38 cellular contexts compared by ENCODE assay signal in the genomic region with DNA sequence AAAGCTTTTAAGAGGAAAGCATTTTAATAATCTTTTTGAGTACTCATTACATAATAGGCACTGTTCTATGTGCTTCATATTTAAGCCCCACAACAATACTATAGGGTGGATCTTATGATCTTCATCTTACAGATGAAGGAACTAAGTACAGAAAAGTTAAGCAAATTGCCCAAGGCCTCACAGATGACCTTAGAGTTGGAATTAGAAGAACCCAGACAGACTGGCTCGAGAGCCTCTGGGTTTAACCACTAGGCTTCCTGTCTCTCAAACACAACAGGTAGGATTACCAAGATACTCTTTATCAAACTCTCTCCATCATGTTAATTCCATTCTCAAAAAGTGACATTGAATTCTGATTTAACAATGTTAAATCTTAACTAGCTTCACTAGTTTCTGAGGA. TPM values are rescaled to one million over a fixed set of nuclear protein-coding genes. Genes with fewer than 3 reads are reported as not detected.
"Had no signal": no experiment of that assay in that cellular context is flagged by ENCODE, and none has a peak within 500 bp of the region (broad histone marks: within the 10 kb centered on the region; RNA-seq: fewer than 3 reads in every experiment).

No MANE protein-coding gene starts in this region.

- H3K9me3 ChIP-seq: adrenal gland, ascending aorta had no signal

- H3K27me3 Mint-ChIP-seq: activated B cell treated with CpG ODN at 0.5 μM for 24 hours; activated CD4-positive, alpha-beta T cell treated with anti-CD3 and anti-CD28 coated beads, Interleukin-2, amount 10 ng/mL, durations not matched to agents 24 days and 14 days; activated CD8-positive, alpha-beta T cell treated with anti-CD3 and anti-CD28 coated beads for 36 hours; central memory CD8-positive, alpha-beta T cell had no signal

- DNase-seq: activated B cell treated with CpG ODN at 0.5 μM for 24 hours; activated CD4-positive, alpha-beta memory T cell treated with anti-CD3 and anti-CD28 coated beads for 36 hours; activated CD4-positive, alpha-beta T cell treated with anti-CD3 and anti-CD28 coated beads for 4 hours; activated CD4-positive, alpha-beta T cell treated with anti-CD3 and anti-CD28 coated beads, Interleukin-2, amount 10 ng/mL, durations not matched to agents 24 days and 14 days; activated CD4-positive, alpha-beta T cell treated with anti-CD3 and anti-CD28 coated beads, Interleukin-2, amount 50 U/mL, for 1 hour; activated CD4-positive, alpha-beta T cell treated with anti-CD3 and anti-CD28 coated beads, Interleukin-2, amount 50 U/mL, for 4 hours; activated CD4-positive, CD25-positive, alpha-beta regulatory T cell treated with anti-CD3 and anti-CD28 coated beads, Interleukin-2, amount 50 U/mL, for 72 hours; activated CD8-positive, alpha-beta memory T cell treated with anti-CD3 and anti-CD28 coated beads, Interleukin-2, amount 50 U/mL, for 4 hours; activated CD8-positive, alpha-beta T cell treated with anti-CD3 and anti-CD28 coated beads for 36 hours; activated effector memory CD4-positive, alpha-beta T cell treated with anti-CD3 and anti-CD28 coated beads, Interleukin-2, amount 50 U/mL, for 16 hours; activated gamma-delta T cell treated with Interleukin-2 at 50 U/mL for 16 hours; activated naive CD4-positive, alpha-beta T cell; activated naive CD4-positive, alpha-beta T cell treated with anti-CD3 and anti-CD28 coated beads for 36 hours; activated naive CD4-positive, alpha-beta T cell treated with anti-CD3 and anti-CD28 coated beads, Interleukin-2, amount 50 U/mL, for 16 hours; activated naive CD8-positive, alpha-beta T cell treated with anti-CD3 and anti-CD28 coated beads for 36 hours; activated T-cell treated with anti-CD3 and anti-CD28 coated beads for 4 hours; activated T-cell treated with anti-CD3 and anti-CD28 coated beads, Interleukin-2, amount 50 U/mL, for 1 hour; activated T-cell treated with anti-CD3 and anti-CD28 coated beads, Interleukin-2, amount 50 U/mL, for 4 hours; activated T-cell treated with anti-CD3 and anti-CD28 coated beads, Interleukin-2, amount 50 U/mL, for 72 hours; adrenal gland; anterior cingulate cortex; caudate nucleus; cerebellar nuclear complex; T-helper 1 cell; T-helper 2 cell; T-helper 9 cell had no signal

- H3K9me3 Mint-ChIP-seq: activated B cell treated with CpG ODN at 0.5 μM for 24 hours; activated CD4-positive, alpha-beta memory T cell treated with anti-CD3 and anti-CD28 coated beads for 36 hours; activated CD4-positive, alpha-beta T cell treated with anti-CD3 and anti-CD28 coated beads, Interleukin-2, amount 10 ng/mL, durations not matched to agents 24 days and 14 days; activated CD8-positive, alpha-beta T cell treated with anti-CD3 and anti-CD28 coated beads for 36 hours; activated naive CD4-positive, alpha-beta T cell treated with anti-CD3 and anti-CD28 coated beads for 36 hours; activated naive CD4-positive, alpha-beta T cell treated with anti-CD3 and anti-CD28 coated beads, Interleukin-2, amount 50 U/mL, for 72 hours; activated naive CD8-positive, alpha-beta T cell treated with anti-CD3 and anti-CD28 coated beads for 36 hours; activated T-cell treated with anti-CD3 and anti-CD28 coated beads, Interleukin-2, amount 50 U/mL, for 4 hours; activated T-cell treated with anti-CD3 and anti-CD28 coated beads, Interleukin-2, amount 50 U/mL, for 72 hours; activated T-helper 1 cell treated with anti-CD3 and anti-CD28 coated beads, Interleukin-12 subunit alpha, Interleukin-12 subunit beta, Interleukin-2, Interleukin-4 antibody, amounts not matched to agents 30 ng/mL and 10 ng/mL and 1 ng/mL, durations not matched to agents 14 hours and 24 hours and 36 hours; activated T-helper 17 cell treated with anti-CD3 and anti-CD28 coated beads, Interleukin-2, amount 50 U/mL, for 72 hours; central memory CD8-positive, alpha-beta T cell; T-helper 1 cell treated with Interleukin-12 subunit alpha and Interleukin-12 subunit beta and Interleukin-4 antibody, amounts not matched to agents 30 μg/mL and 1 μg/mL, for 36 hours; T-helper 2 cell treated with Interferon-gamma antibody and Interleukin-4, amounts not matched to agents 5 μg/mL and 100 μg/mL, for 36 hours had no signal

- H3K4me1 Mint-ChIP-seq: activated B cell treated with CpG ODN at 0.5 μM for 24 hours; activated CD4-positive, alpha-beta T cell treated with anti-CD3 and anti-CD28 coated beads, Interleukin-2, amount 10 ng/mL, durations not matched to agents 24 days and 14 days; activated naive CD8-positive, alpha-beta T cell treated with anti-CD3 and anti-CD28 coated beads for 36 hours; activated T-helper 17 cell treated with anti-CD3 and anti-CD28 coated beads, Interleukin-2, amount 50 U/mL, for 72 hours; central memory CD8-positive, alpha-beta T cell had no signal

- H3K27me3 ChIP-seq: ascending aorta, cardiac muscle cell had no signal

- H3K27ac Mint-ChIP-seq: activated B cell treated with CpG ODN at 0.5 μM for 24 hours; activated CD4-positive, alpha-beta memory T cell treated with anti-CD3 and anti-CD28 coated beads for 36 hours; activated CD4-positive, alpha-beta T cell treated with anti-CD3 and anti-CD28 coated beads, Interleukin-2, amount 10 ng/mL, durations not matched to agents 24 days and 14 days; activated CD8-positive, alpha-beta T cell treated with anti-CD3 and anti-CD28 coated beads for 36 hours; activated naive CD4-positive, alpha-beta T cell treated with anti-CD3 and anti-CD28 coated beads for 36 hours; activated naive CD4-positive, alpha-beta T cell treated with anti-CD3 and anti-CD28 coated beads, Interleukin-2, amount 50 U/mL, for 72 hours; activated naive CD8-positive, alpha-beta T cell treated with anti-CD3 and anti-CD28 coated beads for 36 hours; activated T-cell treated with anti-CD3 and anti-CD28 coated beads, Interleukin-2, amount 50 U/mL, for 72 hours; activated T-helper 1 cell treated with anti-CD3 and anti-CD28 coated beads, Interleukin-12 subunit alpha, Interleukin-12 subunit beta, Interleukin-2, Interleukin-4 antibody, amounts not matched to agents 30 ng/mL and 10 ng/mL and 1 ng/mL, durations not matched to agents 14 hours and 24 hours and 36 hours; activated T-helper 17 cell treated with anti-CD3 and anti-CD28 coated beads, Interleukin-2, amount 50 U/mL, for 72 hours; brain; T-helper 1 cell treated with Interleukin-12 subunit alpha and Interleukin-12 subunit beta and Interleukin-4 antibody, amounts not matched to agents 30 μg/mL and 1 μg/mL, for 36 hours; T-helper 2 cell treated with Interferon-gamma antibody and Interleukin-4, amounts not matched to agents 5 μg/mL and 100 μg/mL, for 36 hours had no signal

- H3K4me3 Mint-ChIP-seq: activated B cell treated with CpG ODN at 0.5 μM for 24 hours; activated CD4-positive, alpha-beta memory T cell treated with anti-CD3 and anti-CD28 coated beads for 36 hours; activated CD4-positive, alpha-beta T cell treated with anti-CD3 and anti-CD28 coated beads, Interleukin-2, amount 10 ng/mL, durations not matched to agents 24 days and 14 days; activated CD8-positive, alpha-beta T cell treated with anti-CD3 and anti-CD28 coated beads for 36 hours; activated naive CD4-positive, alpha-beta T cell treated with anti-CD3 and anti-CD28 coated beads for 36 hours; activated naive CD8-positive, alpha-beta T cell treated with anti-CD3 and anti-CD28 coated beads for 36 hours; activated T-cell treated with anti-CD3 and anti-CD28 coated beads, Interleukin-2, amount 50 U/mL, for 4 hours; activated T-cell treated with anti-CD3 and anti-CD28 coated beads, Interleukin-2, amount 50 U/mL, for 72 hours; activated T-helper 1 cell treated with anti-CD3 and anti-CD28 coated beads, Interleukin-12 subunit alpha, Interleukin-12 subunit beta, Interleukin-2, Interleukin-4 antibody, amounts not matched to agents 30 ng/mL and 10 ng/mL and 1 ng/mL, durations not matched to agents 14 hours and 24 hours and 36 hours; activated T-helper 17 cell treated with anti-CD3 and anti-CD28 coated beads, Interleukin-2, amount 50 U/mL, for 72 hours; brain; central memory CD8-positive, alpha-beta T cell; T-helper 1 cell treated with Interleukin-12 subunit alpha and Interleukin-12 subunit beta and Interleukin-4 antibody, amounts not matched to agents 30 μg/mL and 1 μg/mL, for 36 hours; T-helper 2 cell treated with Interferon-gamma antibody and Interleukin-4, amounts not matched to agents 5 μg/mL and 100 μg/mL, for 36 hours had no signal

- H3K4me1 ChIP-seq: adrenal gland, ascending aorta had no signal

- H3K27ac ChIP-seq: adrenal gland, ascending aorta, cardiac muscle cell, VCaP had no signal

- H3K36me3 Mint-ChIP-seq: activated CD4-positive, alpha-beta memory T cell treated with anti-CD3 and anti-CD28 coated beads for 36 hours; activated naive CD4-positive, alpha-beta T cell treated with anti-CD3 and anti-CD28 coated beads, Interleukin-2, amount 50 U/mL, for 72 hours; activated naive CD8-positive, alpha-beta T cell treated with anti-CD3 and anti-CD28 coated beads for 36 hours; brain had no signal

- ATAC-seq: activated CD8-positive, alpha-beta T cell treated with anti-CD3 and anti-CD28 coated beads for 36 hours; activated naive CD4-positive, alpha-beta T cell treated with anti-CD3 and anti-CD28 coated beads, Interleukin-2, amount 50 U/mL, for 72 hours; activated T-cell treated with anti-CD3 and anti-CD28 coated beads, Interleukin-2, amount 50 U/mL, for 4 hours; activated T-cell treated with anti-CD3 and anti-CD28 coated beads, Interleukin-2, amount 50 U/mL, for 72 hours; activated T-helper 17 cell treated with anti-CD3 and anti-CD28 coated beads, Interleukin-2, amount 50 U/mL, for 72 hours had no signal

- H3K4me3 ChIP-seq: adrenal gland, ascending aorta, cardiac muscle cell had no signal

- H3K36me3 ChIP-seq: adrenal gland, ascending aorta, cardiac muscle cell had no signal

RNA-seq across cellular contexts. Expression of gene TRPC5, which starts 23.8 kb away (rescaled TPM):
- total RNA-seq: activated B cell treated with CpG ODN at 0.5 μM for 24 hours; activated CD4-positive, alpha-beta memory T cell treated with anti-CD3 and anti-CD28 coated beads for 36 hours; activated CD4-positive, alpha-beta T cell treated with anti-CD3 and anti-CD28 coated beads, Interleukin-2, amount 10 ng/mL, durations not matched to agents 24 days and 14 days; activated CD8-positive, alpha-beta memory T cell treated with anti-CD3 and anti-CD28 coated beads for 36 hours; activated CD8-positive, alpha-beta T cell treated with anti-CD3 and anti-CD28 coated beads for 36 hours; activated naive CD4-positive, alpha-beta T cell treated with anti-CD3 and anti-CD28 coated beads for 36 hours; activated naive CD4-positive, alpha-beta T cell treated with anti-CD3 and anti-CD28 coated beads, Interleukin-2, amount 50 U/mL, for 72 hours; activated naive CD8-positive, alpha-beta T cell treated with anti-CD3 and anti-CD28 coated beads for 36 hours; activated T-cell treated with anti-CD3 and anti-CD28 coated beads, Interleukin-2, amount 50 U/mL, for 4 hours; activated T-cell treated with anti-CD3 and anti-CD28 coated beads, Interleukin-2, amount 50 U/mL, for 72 hours; activated T-helper 1 cell treated with anti-CD3 and anti-CD28 coated beads, Interleukin-12 subunit alpha, Interleukin-12 subunit beta, Interleukin-2, Interleukin-4 antibody, amounts not matched to agents 30 ng/mL and 10 ng/mL and 1 ng/mL, durations not matched to agents 14 hours and 24 hours and 36 hours; activated T-helper 17 cell treated with anti-CD3 and anti-CD28 coated beads, Interleukin-2, amount 50 U/mL, for 72 hours; ascending aorta; cardiac muscle cell had no signal

RNA-seq across cellular contexts. Expression of gene RTL4, which starts 24.1 kb away (rescaled TPM):
- total RNA-seq: activated B cell treated with CpG ODN at 0.5 μM for 24 hours; activated CD4-positive, alpha-beta memory T cell treated with anti-CD3 and anti-CD28 coated beads for 36 hours; activated CD4-positive, alpha-beta T cell treated with anti-CD3 and anti-CD28 coated beads, Interleukin-2, amount 10 ng/mL, durations not matched to agents 24 days and 14 days; activated CD8-positive, alpha-beta memory T cell treated with anti-CD3 and anti-CD28 coated beads for 36 hours; activated CD8-positive, alpha-beta T cell treated with anti-CD3 and anti-CD28 coated beads for 36 hours; activated naive CD4-positive, alpha-beta T cell treated with anti-CD3 and anti-CD28 coated beads for 36 hours; activated naive CD4-positive, alpha-beta T cell treated with anti-CD3 and anti-CD28 coated beads, Interleukin-2, amount 50 U/mL, for 72 hours; activated naive CD8-positive, alpha-beta T cell treated with anti-CD3 and anti-CD28 coated beads for 36 hours; activated T-cell treated with anti-CD3 and anti-CD28 coated beads, Interleukin-2, amount 50 U/mL, for 4 hours; activated T-cell treated with anti-CD3 and anti-CD28 coated beads, Interleukin-2, amount 50 U/mL, for 72 hours; activated T-helper 1 cell treated with anti-CD3 and anti-CD28 coated beads, Interleukin-12 subunit alpha, Interleukin-12 subunit beta, Interleukin-2, Interleukin-4 antibody, amounts not matched to agents 30 ng/mL and 10 ng/mL and 1 ng/mL, durations not matched to agents 14 hours and 24 hours and 36 hours; activated T-helper 17 cell treated with anti-CD3 and anti-CD28 coated beads, Interleukin-2, amount 50 U/mL, for 72 hours; adrenal gland; ascending aorta; bronchial epithelial cell; cardiac muscle cell had no signal
- polyA plus RNA-seq: adrenal gland, cardiac muscle cell had no signal
